Comparison of ENCODE assay signal across 17 cellular contexts in genomic region chr22:12601870-12602779, GRCh38.
DNase-seq lines count a peak whose midpoint lies in the region; ATAC-seq, FAIRE-seq and TF ChIP-seq lines count a peak whose summit lies in the region.
"Had no signal": no experiment of that assay in that cellular context is flagged by ENCODE, and none has a peak within 500 bp of the region (broad histone marks: within the 10 kb centered on the region; RNA-seq: fewer than 3 reads in every experiment).

No MANE protein-coding gene starts in this region.

- peak; percentile 18 for DNase-seq in activated T-cell treated with anti-CD3 and anti-CD28 coated beads, Interleukin-2, amount 50 U/mL, for 1 hour
- DNase-seq in activated T-cell treated with anti-CD3 and anti-CD28 coated beads, Interleukin-2, amount 50 U/mL, for 72 hours: no peak
- DNase-seq in activated CD4-positive, alpha-beta memory T cell treated with anti-CD3 and anti-CD28 coated beads for 36 hours: peak; percentile 17
- DNase-seq in kidney: peak; percentile 83
- DNase-seq in upper lobe of right lung: peak; percentile 73
- DNase-seq in activated T-cell treated with anti-CD3 and anti-CD28 coated beads, Interleukin-2, amount 50 U/mL, for 24 hours: no peak
- DNase-seq: DMS153; NCI-H446 treated with DMSO at 0.1 percent for 48 hours; stimulated activated CD4-positive, alpha-beta T cell treated with anti-CD3 and anti-CD28 coated beads, Interleukin-12 subunit alpha, Interleukin-12 subunit beta, amount 100 ng/mL, for 4 hours; thyroid gland had no signal

- H3K9me3 Mint-ChIP-seq in activated T-cell treated with anti-CD3 and anti-CD28 coated beads, Interleukin-2, amount 50 U/mL, for 72 hours: peaks cover 22 to 30% of the 10 kb centered on the region in 2 donors
- peaks cover 62% of the 10 kb centered on the region for H3K9me3 Mint-ChIP-seq in activated CD4-positive, alpha-beta memory T cell treated with anti-CD3 and anti-CD28 coated beads for 36 hours
- peaks cover 51% of the 10 kb centered on the region for H3K9me3 Mint-ChIP-seq in activated T-cell treated with anti-CD3 and anti-CD28 coated beads, Interleukin-2, amount 50 U/mL, for 24 hours

- H3K4me3 ChIP-seq in kidney (ENCODE audit: low read length in 2 of 2): no peak overlapping the region
- peak overlapping the region; percentile 17 for H3K4me3 ChIP-seq in upper lobe of right lung
- H3K4me3 ChIP-seq: A549, ascending aorta, gastroesophageal sphincter, thyroid gland had no signal

- H3K36me3 Mint-ChIP-seq in activated T-cell treated with anti-CD3 and anti-CD28 coated beads, Interleukin-2, amount 50 U/mL, for 72 hours (ENCODE audit: insufficient read depth in 2 of 2): peaks cover 8 to 13% of the 10 kb centered on the region in 2 donors
- peaks cover 2% of the 10 kb centered on the region for H3K36me3 Mint-ChIP-seq in activated CD4-positive, alpha-beta memory T cell treated with anti-CD3 and anti-CD28 coated beads for 36 hours
- H3K36me3 Mint-ChIP-seq in activated T-cell treated with anti-CD3 and anti-CD28 coated beads, Interleukin-2, amount 50 U/mL, for 24 hours (ENCODE audit: low read depth): no peaks in the 10 kb centered on the region

- no peak overlapping the region for H3K9ac ChIP-seq in kidney (ENCODE audit: low read length in 2 of 2)

- H3K4me1 ChIP-seq in kidney (ENCODE audit: control insufficient read depth in 1 of 2, insufficient read depth in 1 of 2, low read depth in 1 of 2, low read length in 2 of 2): no peaks in the 10 kb centered on the region
- no peaks in the 10 kb centered on the region for H3K4me1 ChIP-seq in upper lobe of right lung
- H3K4me1 ChIP-seq: A549, ascending aorta, gastroesophageal sphincter, thyroid gland had no signal

- no peaks in the 10 kb centered on the region for H3K27me3 Mint-ChIP-seq in activated T-cell treated with anti-CD3 and anti-CD28 coated beads, Interleukin-2, amount 50 U/mL, for 72 hours (ENCODE audit: low read depth)
- H3K27me3 Mint-ChIP-seq in activated CD4-positive, alpha-beta memory T cell treated with anti-CD3 and anti-CD28 coated beads for 36 hours: no peaks in the 10 kb centered on the region
- H3K27me3 Mint-ChIP-seq in activated T-cell treated with anti-CD3 and anti-CD28 coated beads, Interleukin-2, amount 50 U/mL, for 24 hours: no peaks in the 10 kb centered on the region

- intact Hi-C loops in activated CD4-positive, alpha-beta memory T cell treated with anti-CD3 and anti-CD28 coated beads for 36 hours (cut with micrococcal nuclease): no loop called here
- intact Hi-C loops in kidney (cut with DNase I): no loop called here
- intact Hi-C loops in upper lobe of right lung (cut with DNase I): no loop called here

- no peaks in the 10 kb centered on the region for H3K4me1 Mint-ChIP-seq in activated T-cell treated with anti-CD3 and anti-CD28 coated beads, Interleukin-2, amount 50 U/mL, for 72 hours (ENCODE audit: low read depth)
- no peaks in the 10 kb centered on the region for H3K4me1 Mint-ChIP-seq in activated CD4-positive, alpha-beta memory T cell treated with anti-CD3 and anti-CD28 coated beads for 36 hours (ENCODE audit: low read depth)
- H3K4me1 Mint-ChIP-seq in activated T-cell treated with anti-CD3 and anti-CD28 coated beads, Interleukin-2, amount 50 U/mL, for 24 hours (ENCODE audit: low read depth): no peaks in the 10 kb centered on the region
- H3K4me1 Mint-ChIP-seq: neural crest cell had no signal

- no peak for FAIRE-seq in kidney (lab: Jason Lieb, UNC)
- FAIRE-seq: A549, H54 had no signal

- H3K27ac ChIP-seq in kidney (ENCODE audit: low read depth in 2 of 2, low read length in 2 of 2) (no peak overlapping the region), upper lobe of right lung (no peak overlapping the region)
- H3K27ac ChIP-seq: A549, ascending aorta, thyroid gland had no signal

- no peak overlapping the region for H3K4me3 Mint-ChIP-seq in activated T-cell treated with anti-CD3 and anti-CD28 coated beads, Interleukin-2, amount 50 U/mL, for 72 hours
- H3K4me3 Mint-ChIP-seq in activated CD4-positive, alpha-beta memory T cell treated with anti-CD3 and anti-CD28 coated beads for 36 hours: no peak overlapping the region
- H3K4me3 Mint-ChIP-seq in activated T-cell treated with anti-CD3 and anti-CD28 coated beads, Interleukin-2, amount 50 U/mL, for 24 hours: no peak overlapping the region
- H3K4me3 Mint-ChIP-seq: neural crest cell had no signal

- CTCF ChIA-PET in activated CD4-positive, alpha-beta memory T cell treated with anti-CD3 and anti-CD28 coated beads for 36 hours (lab: Charles Lee): no interaction called here

- TF ChIP-seq CTCF in kidney (IDR thresholded peaks at IDR 0.05; ENCODE audit: borderline replicate concordance, extremely low read depth, insufficient read depth) (no peak), upper lobe of right lung (IDR thresholded peaks at IDR 0.05) (no peak)

- H3K9me3 ChIP-seq in kidney (ENCODE audit: control insufficient read depth in 1 of 2, low read length in 2 of 2) (peaks cover 0 to 3% of the 10 kb centered on the region in 2 donors), upper lobe of right lung (no peaks in the 10 kb centered on the region)
- H3K9me3 ChIP-seq: thyroid gland had no signal

- no peak overlapping the region for H3K27ac Mint-ChIP-seq in activated T-cell treated with anti-CD3 and anti-CD28 coated beads, Interleukin-2, amount 50 U/mL, for 72 hours
- H3K27ac Mint-ChIP-seq in activated CD4-positive, alpha-beta memory T cell treated with anti-CD3 and anti-CD28 coated beads for 36 hours: no peak overlapping the region
- no peak overlapping the region for H3K27ac Mint-ChIP-seq in activated T-cell treated with anti-CD3 and anti-CD28 coated beads, Interleukin-2, amount 50 U/mL, for 24 hours

- no peaks in the 10 kb centered on the region for H3K27me3 ChIP-seq in upper lobe of right lung
- H3K27me3 ChIP-seq: ascending aorta, gastroesophageal sphincter, thyroid gland had no signal

- no peak for ATAC-seq in activated T-cell treated with anti-CD3 and anti-CD28 coated beads, Interleukin-2, amount 50 U/mL, for 72 hours (replicated peaks in 1 of 2)
- peak; percentile 45 for ATAC-seq in upper lobe of right lung
- no peak for ATAC-seq in GM21447 (IDR thresholded peaks at IDR 0.05; ENCODE audit: unreplicated experiment)
- no peak for ATAC-seq in HG02973 (IDR thresholded peaks at IDR 0.05; ENCODE audit: unreplicated experiment)
- ATAC-seq: A549, gastroesophageal sphincter had no signal

- POLR2A ChIA-PET in activated CD4-positive, alpha-beta memory T cell treated with anti-CD3 and anti-CD28 coated beads for 36 hours (lab: Charles Lee): no interaction called here

- no peaks in the 10 kb centered on the region for H3K36me3 ChIP-seq in kidney (ENCODE audit: control insufficient read depth in 1 of 2, insufficient read depth in 2 of 2, low read length in 2 of 2)
- H3K36me3 ChIP-seq in upper lobe of right lung: no peaks in the 10 kb centered on the region
- H3K36me3 ChIP-seq: ascending aorta, gastroesophageal sphincter, thyroid gland had no signal

Comparison
In these comparisons a context has a peak if more than half of its experiments do, and no peak if none do; other contexts are left out.
1. DNase-seq: peak in activated T-cell treated with anti-CD3 and anti-CD28 coated beads, Interleukin-2, amount 50 U/mL, for 1 hour (single experiment), activated CD4-positive, alpha-beta memory T cell treated with anti-CD3 and anti-CD28 coated beads for 36 hours (single experiment), kidney (single experiment) and upper lobe of right lung (single experiment); none in activated T-cell treated with anti-CD3 and anti-CD28 coated beads, Interleukin-2, amount 50 U/mL, for 72 hours (0 of 2) and activated T-cell treated with anti-CD3 and anti-CD28 coated beads, Interleukin-2, amount 50 U/mL, for 24 hours (single experiment).